19 cellular contexts compared by ENCODE assay signal in genomic region chr6:13496508-13497180, GRCh38. TPM values are rescaled to one million over a fixed set of nuclear protein-coding genes. Genes with fewer than 3 reads are reported as not detected.
DNase-seq lines count a peak whose midpoint lies in the region; ATAC-seq, FAIRE-seq and TF ChIP-seq lines count a peak whose summit lies in the region.
"Had no signal": no experiment of that assay in that cellular context is flagged by ENCODE, and none has a peak within 500 bp of the region (broad histone marks: within the 10 kb centered on the region; RNA-seq: fewer than 3 reads in every experiment).

No MANE protein-coding gene starts in this region.

- peak overlapping the region; percentile 8; the same call in 1 of the 2 replicates for H3K27ac ChIP-seq in SJSA1
- H3K27ac ChIP-seq in HepG2 (ENCODE audit: extremely low read length, insufficient read depth, low read length): no peak overlapping the region
- H3K27ac ChIP-seq: ovary, vagina, VCaP had no signal

- H3K4me1 Mint-ChIP-seq in activated T-cell treated with anti-CD3 and anti-CD28 coated beads, Interleukin-2, amount 50 U/mL, for 72 hours (ENCODE audit: low read depth): peaks cover 7% of the 10 kb centered on the region

- H4K20me1 ChIP-seq in HepG2 (ENCODE audit: insufficient read depth, low read length): no peaks in the 10 kb centered on the region

- H2AFZ ChIP-seq in HepG2 (ENCODE audit: low read length): no peak overlapping the region

- H3K9me3 Mint-ChIP-seq in activated T-cell treated with anti-CD3 and anti-CD28 coated beads, Interleukin-2, amount 50 U/mL, for 72 hours: no peaks in the 10 kb centered on the region

- no peaks in the 10 kb centered on the region for H3K36me3 ChIP-seq in SJSA1
- H3K36me3 ChIP-seq in HepG2 (replicated peaks in 1 of 2; ENCODE audit: control insufficient read depth in 1 of 2, insufficient read depth in 2 of 2, low read length in 2 of 2): no peaks in the 10 kb centered on the region
- H3K36me3 ChIP-seq: ovary, spleen, vagina had no signal

- H3K4me1 ChIP-seq in SJSA1 (replicated peaks) (peaks cover 12% of the 10 kb centered on the region), HepG2 (ENCODE audit: insufficient read depth, low read length) (peaks cover 13% of the 10 kb centered on the region)
- H3K4me1 ChIP-seq: vagina had no signal

- no peak for ATAC-seq in activated CD4-positive, CD25-positive, alpha-beta regulatory T cell treated with anti-CD3 and anti-CD28 coated beads, Interleukin-2, amount 50 U/mL, for 24 hours
- no peak for ATAC-seq in activated T-cell treated with anti-CD3 and anti-CD28 coated beads, Interleukin-2, amount 50 U/mL, for 72 hours (replicated peaks in 1 of 2)
- ATAC-seq in HepG2: no peak
- ATAC-seq in HG02840 (IDR thresholded peaks at IDR 0.05; ENCODE audit: low FRiP score, unreplicated experiment): no peak
- ATAC-seq: stimulated activated naive CD8-positive, alpha-beta T cell treated with anti-CD3 and anti-CD28 coated beads, Interleukin-15, Interleukin-2, amounts not matched to agents 100 U/mL and 50 U/mL, for 24 hours had no signal

- CTCF ChIA-PET in HepG2 (lab: Yijun Ruan, JAX; ENCODE audit: low intra/inter-chr PET ratio, low total read pairs): no interaction called here

- no peak overlapping the region for H3K4me3 Mint-ChIP-seq in activated T-cell treated with anti-CD3 and anti-CD28 coated beads, Interleukin-2, amount 50 U/mL, for 72 hours

- H3K9me3 ChIP-seq in SJSA1 (replicated peaks) (no peaks in the 10 kb centered on the region), HepG2 (ENCODE audit: low read length) (no peaks in the 10 kb centered on the region)
- H3K9me3 ChIP-seq: ovary, spleen, vagina had no signal

- WGBS in HepG2 (ENCODE audit: low lambda C conversion rate): 6% methylated on average over 1 of the region's 1 CpG

- H3K27me3 ChIP-seq in SJSA1 (replicated peaks) (no peaks in the 10 kb centered on the region), HepG2 (ENCODE audit: control insufficient read depth in 1 of 2, insufficient read depth in 2 of 2, low read length in 2 of 2) (no peaks in the 10 kb centered on the region)
- H3K27me3 ChIP-seq: ovary, spleen, vagina had no signal

- TF ChIP-seq EP300 in HepG2 (IDR thresholded peaks at IDR 0.05; ENCODE audit: low read depth in 2 of 2, low read length in 2 of 2) (no peak), HepG2 (CRISPR knock-in tag; IDR thresholded peaks at IDR 0.05; ENCODE audit: borderline replicate concordance) (no peak)

- no peak overlapping the region for H3K27ac Mint-ChIP-seq in activated T-cell treated with anti-CD3 and anti-CD28 coated beads, Interleukin-2, amount 50 U/mL, for 72 hours

- intact Hi-C loops in HepG2 (cut with micrococcal nuclease; ENCODE audit: unreplicated experiment): no loop called here

- H3K4me2 ChIP-seq in HepG2 (ENCODE audit: low read depth, low read length): no peak overlapping the region

- DNase-seq in ACHN (peak; percentile 56), HT1080 (ENCODE audit: low read depth) (peak; percentile 66), SJSA1 (ENCODE audit: low read depth in 1 of 2, low spot score in 2 of 2) (peak; percentile 29 to 56), fibroblast of villous mesenchyme (ENCODE audit: low read depth) (peak; percentile 31), HepG2 (ENCODE audit: low spot score) (no peak)
- no peak for DNase-seq in activated T-cell treated with anti-CD3 and anti-CD28 coated beads, Interleukin-2, amount 50 U/mL, for 72 hours
- DNase-seq: activated CD8-positive, alpha-beta memory T cell treated with anti-CD3 and anti-CD28 coated beads for 24 hours; activated gamma-delta T cell treated with Interleukin-2 at 50 U/mL for 16 hours; Calu3; effector memory CD4-positive, alpha-beta T cell; foreskin fibroblast; NCI-H2171; ovary; spleen; stimulated activated naive CD8-positive, alpha-beta T cell treated with anti-CD3 and anti-CD28 coated beads, Interleukin-15, Interleukin-2, amounts not matched to agents 100 U/mL and 50 U/mL, for 24 hours had no signal

- no peak overlapping the region for H3K4me3 ChIP-seq in SJSA1
- H3K4me3 ChIP-seq in fibroblast of villous mesenchyme (ENCODE audit: low read depth, low read length): no peak overlapping the region
- no peak overlapping the region for H3K4me3 ChIP-seq in HepG2 (replicated peaks in 1 of 3; ENCODE audit: insufficient read depth in 1 of 3, low read depth in 2 of 3, low read length in 3 of 3)
- H3K4me3 ChIP-seq: ovary, spleen, vagina had no signal

- no peaks in the 10 kb centered on the region for H3K79me2 ChIP-seq in HepG2 (ENCODE audit: insufficient read depth, low read length)

- no peak for TF ChIP-seq CTCF in fibroblast of villous mesenchyme (IDR thresholded peaks at IDR 0.05; ENCODE audit: insufficient read depth, low read depth, low read length)
- TF ChIP-seq CTCF in HepG2 (CRISPR knock-in tag; IDR thresholded peaks at IDR 0.05): no peak

- no peaks in the 10 kb centered on the region for H3K27me3 Mint-ChIP-seq in activated T-cell treated with anti-CD3 and anti-CD28 coated beads, Interleukin-2, amount 50 U/mL, for 72 hours (ENCODE audit: low read depth)

- H3K36me3 Mint-ChIP-seq in activated T-cell treated with anti-CD3 and anti-CD28 coated beads, Interleukin-2, amount 50 U/mL, for 72 hours (ENCODE audit: insufficient read depth in 2 of 2): no peaks in the 10 kb centered on the region

- in situ Hi-C loops in ACHN (cut with HindIII; ENCODE audit: low pct_ligation_motif_present, low pct_unique_long_range_greater_than_20kb, low sequenced_read_pairs) (no loop called here), HepG2 (cut with HindIII; ENCODE audit: extremely low pct_ligation_motif_present, low pct_unique_long_range_greater_than_20kb) (no loop called here)

- FAIRE-seq in HepG2 (lab: Jason Lieb, UNC): no peak

- BruUV-seq in HepG2 (replicated peaks; lab: Mats Ljungman, UMichigan): no TSS peak

- POLR2A ChIA-PET in HepG2 (lab: Yijun Ruan, JAX): no interaction called here

- no peak for TF ChIP-seq POLR2A in HepG2 (IDR thresholded peaks at IDR 0.05; ENCODE audit: insufficient read depth in 1 of 2, low read depth in 2 of 2, low read length in 2 of 2)

- no peak overlapping the region for H3K9ac ChIP-seq in HepG2 (ENCODE audit: insufficient read depth, low read depth, low read length)

- no peak for TF ChIP-seq RAD21 in HepG2 (CRISPR knock-in tag; IDR thresholded peaks at IDR 0.05)

TF ChIP-seq in HepG2, 621 proteins besides CTCF, POLR2A, EP300 and RAD21 (continues in another document):
- TF ChIP-seq MEIS1 (CRISPR knock-in tag; IDR thresholded peaks at IDR 0.05; ENCODE audit: borderline replicate concordance) (no peak), RNF219 (CRISPR knock-in tag; IDR thresholded peaks at IDR 0.05) (no peak), ZNF550 (CRISPR knock-in tag; IDR thresholded peaks at IDR 0.05; ENCODE audit: borderline replicate concordance) (no peak), RCOR2 (CRISPR knock-in tag; IDR thresholded peaks at IDR 0.05) (no peak), MXD4 (CRISPR knock-in tag; IDR thresholded peaks at IDR 0.05) (no peak)

RNA-seq across cellular contexts. Expression of gene GFOD1, which starts 9.2 kb away (rescaled TPM):
- total RNA-seq in HT1080 (2014; rRNA removed; shearing (Covaris generic)): 4.7 and 6.6 TPM in 2 replicates
- polyA plus RNA-seq in HT1080 (2015; cell fraction: cytosol; rRNA removed): 1.6 and 1.7 TPM in 2 replicates
- 1.5 and 1.9 TPM in 2 replicates for polyA plus RNA-seq in HT1080 (2015; cell fraction: nucleus; rRNA removed)
- total RNA-seq in SJSA1 (2014; rRNA removed; shearing (Covaris generic)): 10.8 and 13.2 TPM in 2 replicates
- total RNA-seq in fibroblast of villous mesenchyme (4.2 and 4.7 TPM in 2 replicates), HepG2 (2016; rRNA removed; fragmentation: Illumina TruSeq; extraction: Trizol) (6.4 TPM in 2 replicates)
- total RNA-seq in activated T-cell treated with anti-CD3 and anti-CD28 coated beads, Interleukin-2, amount 50 U/mL, for 72 hours: 1 to 10 TPM; 3.3 to 5.2 TPM
- 1.1 TPM in 2 replicates for total RNA-seq in HepG2 (2016; cell fraction: cytosol; rRNA removed; fragmentation: Illumina TruSeq; extraction: Trizol; ENCODE audit: low read depth)
- total RNA-seq in HepG2 (2016; cell fraction: insoluble cytoplasmic fraction; rRNA removed; fragmentation: Illumina TruSeq; extraction: Trizol): 5.1 and 7.1 TPM in 2 replicates
- total RNA-seq in HepG2 (2016; cell fraction: membrane; rRNA removed; fragmentation: Illumina TruSeq; extraction: Trizol): 3.3 and 3.7 TPM in 2 replicates
- total RNA-seq in HepG2 (2016; cell fraction: nucleus; rRNA removed; fragmentation: Illumina TruSeq; extraction: Trizol): 11.3 and 14.8 TPM in 2 replicates
- 1.8 and 1.9 TPM in 2 replicates for polyA plus RNA-seq in HepG2 (2011; rRNA removed)
- 1.1 and 1.2 TPM in 2 replicates for polyA plus RNA-seq in HepG2 (2011; cell fraction: cytosol; rRNA removed)
- polyA plus RNA-seq in HepG2 (2011; cell fraction: nucleus; rRNA removed): 3.9 TPM in 2 replicates
- polyA plus RNA-seq in HepG2 (2012): 0.56 and 0.64 TPM in 2 replicates
- polyA plus RNA-seq in HepG2 (2016; cell fraction: cytosol; fragmentation: Illumina TruSeq; extraction: Trizol; ENCODE audit: low read depth): 0.99 and 1.2 TPM in 2 replicates
- polyA plus RNA-seq in HepG2 (2016; cell fraction: insoluble cytoplasmic fraction; fragmentation: Illumina TruSeq; extraction: Trizol; ENCODE audit: low read depth): 2.9 and 3.7 TPM in 2 replicates
- polyA plus RNA-seq in HepG2 (2016; cell fraction: membrane; fragmentation: Illumina TruSeq; extraction: Trizol; ENCODE audit: low read depth): 2.2 and 2.5 TPM in 2 replicates
- polyA plus RNA-seq in HepG2 (2016; cell fraction: nucleus; fragmentation: Illumina TruSeq; extraction: Trizol; ENCODE audit: insufficient read depth, low read depth): 8.2 and 9.4 TPM in 2 replicates
- polyA minus RNA-seq in HepG2 (2011; rRNA and poly(A)+ RNA removed; ENCODE audit: low replicate concordance): 10.2 and 14.8 TPM in 2 replicates
- 1.8 and 2.1 TPM in 2 replicates for polyA minus RNA-seq in HepG2 (2011; cell fraction: cytosol; rRNA and poly(A)+ RNA removed)
- polyA minus RNA-seq in HepG2 (2011; cell fraction: nucleus; rRNA and poly(A)+ RNA removed): 6.7 and 7.7 TPM in 2 replicates

Comparison
In these comparisons a context has a peak if more than half of its experiments do, and no peak if none do; other contexts are left out.
1. DNase-seq: peak in ACHN (single experiment), HT1080 (single experiment), SJSA1 (2 of 2) and fibroblast of villous mesenchyme (single experiment); none in activated T-cell treated with anti-CD3 and anti-CD28 coated beads, Interleukin-2, amount 50 U/mL, for 72 hours (0 of 2) and HepG2 (single experiment).